ENCODE assay signal across 13 cellular contexts in the genomic region with DNA sequence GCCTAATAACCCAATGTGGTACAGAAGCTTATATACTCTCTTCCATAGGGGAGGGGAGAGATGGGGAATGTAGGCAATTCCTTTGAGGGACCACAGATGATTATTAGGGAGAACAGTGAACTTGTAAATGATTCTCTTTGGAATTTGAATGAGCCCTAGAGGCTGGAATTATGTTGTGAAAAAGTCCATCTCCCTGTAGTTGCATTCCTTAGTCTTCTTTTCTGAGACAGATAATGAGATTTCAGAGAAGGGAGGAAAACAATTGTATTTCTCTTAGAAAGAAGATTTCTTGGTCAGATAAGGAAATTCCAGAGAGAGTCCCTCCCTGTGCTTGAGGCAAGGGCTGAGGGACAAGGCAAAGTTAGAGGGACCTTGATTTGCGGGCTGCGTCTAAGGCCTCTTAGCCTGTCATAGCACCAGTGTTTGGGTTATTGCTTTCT.
DNase-seq lines count a peak whose midpoint lies in the region; ATAC-seq, FAIRE-seq and TF ChIP-seq lines count a peak whose summit lies in the region.
"Had no signal": no experiment of that assay in that cellular context is flagged by ENCODE, and none has a peak within 500 bp of the region (broad histone marks: within the 10 kb centered on the region; RNA-seq: fewer than 3 reads in every experiment).

No MANE protein-coding gene starts in this region.

- no peak overlapping the region; the same call in 1 of the 2 replicates for H2AFZ ChIP-seq in OCI-LY3 (ENCODE audit: low read depth, low read length)
- H2AFZ ChIP-seq in endothelial cell of umbilical vein (ENCODE audit: low read depth, low read length), result peak overlapping the region; percentile 48
- H2AFZ ChIP-seq in osteoblast (ENCODE audit: low read length), result peak overlapping the region; percentile 2

- no peak overlapping the region for H3K4me3 Mint-ChIP-seq in activated T-cell treated with anti-CD3 and anti-CD28 coated beads, Interleukin-2, amount 50 U/mL, for 72 hours
- H3K4me3 Mint-ChIP-seq: immature natural killer cell; stimulated activated memory B cell treated with anti-CD40 and anti-IgM and Interleukin-4, amounts not matched to agents 10 μg/mL and 1 μg/mL and 100 μg/mL, for 72 hours had no signal

- H3K27ac ChIP-seq in OCI-LY3 (ENCODE audit: low read length) (peak overlapping the region; percentile 93), endothelial cell of umbilical vein (ENCODE audit: insufficient read depth, low read depth, low read length) (no peak overlapping the region), osteoblast (ENCODE audit: low read depth, low read length) (peak overlapping the region; percentile 65)

- H3K9ac ChIP-seq in OCI-LY3 (ENCODE audit: low read length) (peak overlapping the region; percentile 78), endothelial cell of umbilical vein (replicated peaks; ENCODE audit: extremely low read depth, insufficient read depth, low read length) (no peak overlapping the region)

- intact Hi-C loops in endothelial cell of umbilical vein (cut with micrococcal nuclease), result no loop called here

- DNase-seq in EL (peak; percentile 66), endothelial cell of umbilical vein (ENCODE audit: low read depth, low spot score) (no peak), osteoblast (ENCODE audit: insufficient read length, low spot score, missing footprints) (no peak), ureter (ENCODE audit: low spot score) (no peak), midbrain (lab: John Stamatoyannopoulos, UW) (no peak)
- DNase-seq in activated naive CD4-positive, alpha-beta T cell (lab: John Stamatoyannopoulos, UW), result no peak
- no peak for DNase-seq in activated T-cell treated with anti-CD3 and anti-CD28 coated beads, Interleukin-2, amount 50 U/mL, for 72 hours
- DNase-seq: immature natural killer cell, MM.1S had no signal

- peaks cover 42% of the 10 kb centered on the region for H3K4me1 Mint-ChIP-seq in activated T-cell treated with anti-CD3 and anti-CD28 coated beads, Interleukin-2, amount 50 U/mL, for 72 hours (ENCODE audit: low read depth)

- FAIRE-seq in endothelial cell of umbilical vein (lab: Jason Lieb, UNC), result no peak
- FAIRE-seq: RCC 7860 had no signal

- POLR2A ChIA-PET in endothelial cell of umbilical vein (lab: Charles Lee), result interaction anchor here (0.9 kb wide), 1 partner anchor 10 kb away, joined by 3 read pairs; no protein-coding TSS in a partner anchor

- peaks cover 25% of the 10 kb centered on the region for H3K36me3 ChIP-seq in OCI-LY3 (replicated peaks; ENCODE audit: low read depth, low read length)
- H3K36me3 ChIP-seq in endothelial cell of umbilical vein (ENCODE audit: control insufficient read depth in 2 of 2, extremely low read depth in 1 of 2, insufficient read depth in 2 of 2, low read length in 2 of 2), result no peaks in the 10 kb centered on the region
- no peaks in the 10 kb centered on the region for H3K36me3 ChIP-seq in osteoblast (ENCODE audit: insufficient read depth, low read length)
- H3K36me3 ChIP-seq: esophagus muscularis mucosa had no signal

- H4K20me1 ChIP-seq in OCI-LY3 (ENCODE audit: insufficient read depth, low read length) (no peaks in the 10 kb centered on the region), endothelial cell of umbilical vein (replicated peaks; ENCODE audit: control insufficient read depth, extremely low read depth, insufficient read depth, low read length) (no peaks in the 10 kb centered on the region), osteoblast (ENCODE audit: insufficient read depth, low read length) (no peaks in the 10 kb centered on the region)

- no TSS peak for BruUV-seq in endothelial cell of umbilical vein (replicated peaks; lab: Mats Ljungman, UMichigan)

- no peak for TF ChIP-seq POLR2A in endothelial cell of umbilical vein (IDR thresholded peaks at IDR 0.05; ENCODE audit: low read depth, low read length)

- H3K27me3 ChIP-seq in OCI-LY3 (ENCODE audit: low read depth, low read length) (no peaks in the 10 kb centered on the region), endothelial cell of umbilical vein (ENCODE audit: control insufficient read depth in 2 of 2, insufficient read depth in 2 of 2, low read length in 2 of 2) (no peaks in the 10 kb centered on the region), osteoblast (ENCODE audit: insufficient read depth, low read length) (no peaks in the 10 kb centered on the region)
- H3K27me3 ChIP-seq: esophagus muscularis mucosa had no signal

- H3K4me2 ChIP-seq in OCI-LY3 (ENCODE audit: low read length) (peak overlapping the region; percentile 76), endothelial cell of umbilical vein (ENCODE audit: insufficient read depth, low read length) (peak overlapping the region; percentile 80), osteoblast (ENCODE audit: insufficient read depth, low read length) (peak overlapping the region; percentile 11)

- H3K79me2 ChIP-seq in OCI-LY3 (ENCODE audit: low read length) (no peaks in the 10 kb centered on the region), endothelial cell of umbilical vein (ENCODE audit: control insufficient read depth, insufficient read depth, low read length) (no peaks in the 10 kb centered on the region), osteoblast (ENCODE audit: insufficient read depth, low read length) (no peaks in the 10 kb centered on the region)

- dilution Hi-C loops in endothelial cell of umbilical vein (cut with MboI; ENCODE audit: extremely low pct_ligation_motif_present, low sequenced_read_pairs), result no loop called here

- H3K9me1 ChIP-seq in endothelial cell of umbilical vein (replicated peaks; ENCODE audit: control insufficient read depth, extremely low read depth, insufficient read depth, low read length), result no peaks in the 10 kb centered on the region

- peaks cover 0 to 10% of the 10 kb centered on the region in 2 donors for H3K9me3 Mint-ChIP-seq in activated T-cell treated with anti-CD3 and anti-CD28 coated beads, Interleukin-2, amount 50 U/mL, for 72 hours

- H3K4me1 ChIP-seq in OCI-LY3 (ENCODE audit: low read length), result peaks cover 47% of the 10 kb centered on the region
- H3K4me1 ChIP-seq in endothelial cell of umbilical vein (ENCODE audit: control insufficient read depth, extremely low read depth, insufficient read depth, low read length), result peaks cover 23% of the 10 kb centered on the region
- H3K4me1 ChIP-seq in osteoblast (ENCODE audit: insufficient read depth, low read length), result peaks cover 33% of the 10 kb centered on the region

- peaks cover 8 to 12% of the 10 kb centered on the region in 2 donors for H3K36me3 Mint-ChIP-seq in activated T-cell treated with anti-CD3 and anti-CD28 coated beads, Interleukin-2, amount 50 U/mL, for 72 hours (ENCODE audit: insufficient read depth in 2 of 2)
- H3K36me3 Mint-ChIP-seq: stimulated activated memory B cell treated with anti-CD40 and anti-IgM and Interleukin-4, amounts not matched to agents 10 μg/mL and 1 μg/mL and 100 μg/mL, for 72 hours had no signal

- H3K4me3 ChIP-seq in OCI-LY3 (ENCODE audit: low read length), result no peak overlapping the region
- H3K4me3 ChIP-seq in endothelial cell of umbilical vein (replicated peaks in 1 of 3; ENCODE audit: insufficient read depth in 1 of 3, low read depth in 1 of 3, low read length in 3 of 3), result no peak overlapping the region
- no peak overlapping the region for H3K4me3 ChIP-seq in osteoblast (ENCODE audit: insufficient read depth, low read length)
- H3K4me3 ChIP-seq: esophagus muscularis mucosa had no signal

- H3K27ac Mint-ChIP-seq in activated T-cell treated with anti-CD3 and anti-CD28 coated beads, Interleukin-2, amount 50 U/mL, for 72 hours, result no peak overlapping the region
- H3K27ac Mint-ChIP-seq: immature natural killer cell; stimulated activated memory B cell treated with anti-CD40 and anti-IgM and Interleukin-4, amounts not matched to agents 10 μg/mL and 1 μg/mL and 100 μg/mL, for 72 hours had no signal

- no peak for TF ChIP-seq CTCF in OCI-LY3 (IDR thresholded peaks at IDR 0.05; ENCODE audit: low read depth, low read length)
- TF ChIP-seq CTCF in endothelial cell of umbilical vein (IDR thresholded peaks at IDR 0.05; ENCODE audit: extremely low read depth in 1 of 2, insufficient read depth in 1 of 2, low read depth in 1 of 2, low read length in 2 of 2), result no peak
- no peak for TF ChIP-seq CTCF in osteoblast (IDR thresholded peaks at IDR 0.05; ENCODE audit: extremely low read depth, low read depth, low read length)

- peaks cover 23% of the 10 kb centered on the region for H3K9me3 ChIP-seq in OCI-LY3 (ENCODE audit: insufficient read depth, low read length)
- H3K9me3 ChIP-seq in endothelial cell of umbilical vein (replicated peaks; ENCODE audit: control insufficient read depth, insufficient read depth, low read length), result no peaks in the 10 kb centered on the region
- H3K9me3 ChIP-seq in osteoblast (ENCODE audit: low read depth, low read length), result no peaks in the 10 kb centered on the region
- H3K9me3 ChIP-seq: esophagus muscularis mucosa had no signal

- H3K27me3 Mint-ChIP-seq in activated T-cell treated with anti-CD3 and anti-CD28 coated beads, Interleukin-2, amount 50 U/mL, for 72 hours (ENCODE audit: low read depth), result no peaks in the 10 kb centered on the region
- H3K27me3 Mint-ChIP-seq: stimulated activated memory B cell treated with anti-CD40 and anti-IgM and Interleukin-4, amounts not matched to agents 10 μg/mL and 1 μg/mL and 100 μg/mL, for 72 hours had no signal

- no peak for ATAC-seq in activated T-cell treated with anti-CD3 and anti-CD28 coated beads, Interleukin-2, amount 50 U/mL, for 72 hours (replicated peaks in 1 of 2)
- ATAC-seq: stimulated activated memory B cell treated with anti-CD40 and anti-IgM and Interleukin-4, amounts not matched to agents 10 μg/mL and 1 μg/mL and 100 μg/mL, for 72 hours had no signal

- CTCF ChIA-PET in endothelial cell of umbilical vein (lab: Charles Lee), result interaction anchor here (1.3 to 2.3 kb wide), 4 partner anchors 49 to 328 kb away, joined by 3 to 21 read pairs (median 6); partner anchors contain the start of gene IVNS1ABP

TF ChIP-seq in endothelial cell of umbilical vein, 7 proteins besides CTCF, POLR2A, EP300 and RAD21:
- TF ChIP-seq POLR2AphosphoS5 (IDR thresholded peaks at IDR 0.05; ENCODE audit: insufficient read depth, low read depth, low read length), result no peak
- no peak for TF ChIP-seq GATA2 (IDR thresholded peaks at IDR 0.05; ENCODE audit: insufficient read depth, insufficient read length, low read depth, low read length)
- TF ChIP-seq JUN (IDR thresholded peaks at IDR 0.05; ENCODE audit: borderline replicate concordance, insufficient read depth, insufficient read length, low read depth), result no peak
- no peak for TF ChIP-seq FOS (IDR thresholded peaks at IDR 0.05; ENCODE audit: borderline replicate concordance, insufficient read depth, low read length)

Comparison
In these comparisons a context has a peak if more than half of its experiments do, and no peak if none do; other contexts are left out.
1. H3K4me2 ChIP-seq: peak in every context shown above with its lines; median percentile 80 in endothelial cell of umbilical vein; 76 in OCI-LY3; 11 in osteoblast.